In genomic region chr16:88964636-88965035, GRCh38 we compare ENCODE assay signal across 2 cellular contexts.
TF ChIP-seq lines count a peak whose summit lies in the region.

No MANE protein-coding gene starts in this region.

TF ChIP-seq in HepG2, 621 proteins besides CTCF, POLR2A, EP300 and RAD21:
- TF ChIP-seq HCFC1 (IDR thresholded peaks at IDR 0.05; ENCODE audit: low read depth, low read length) = no peak
- TF ChIP-seq ZNF10 (CRISPR knock-in tag; IDR thresholded peaks at IDR 0.05; ENCODE audit: borderline replicate concordance, low read depth) = no peak
- TF ChIP-seq FOXP1 (IDR thresholded peaks at IDR 0.05) = peak; percentile 24; the same call in 1 of the 2 replicates
- TF ChIP-seq FOXP1 (CRISPR knock-in tag; IDR thresholded peaks at IDR 0.05) = no peak
- no peak for TF ChIP-seq NR3C1 (CRISPR knock-in tag; IDR thresholded peaks at IDR 0.05)
- no peak for TF ChIP-seq ZSCAN21 (CRISPR knock-in tag; IDR thresholded peaks at IDR 0.05; ENCODE audit: borderline replicate concordance)
TF ChIP-seq in HepG2: peak in this region for 1.

TF ChIP-seq in GM12878, 131 proteins besides CTCF, POLR2A, EP300 and RAD21:
- peak; percentile 61; the same call in 1 of the 2 replicates for TF ChIP-seq HDGF (IDR thresholded peaks at IDR 0.05)
- TF ChIP-seq, protein P1, sequence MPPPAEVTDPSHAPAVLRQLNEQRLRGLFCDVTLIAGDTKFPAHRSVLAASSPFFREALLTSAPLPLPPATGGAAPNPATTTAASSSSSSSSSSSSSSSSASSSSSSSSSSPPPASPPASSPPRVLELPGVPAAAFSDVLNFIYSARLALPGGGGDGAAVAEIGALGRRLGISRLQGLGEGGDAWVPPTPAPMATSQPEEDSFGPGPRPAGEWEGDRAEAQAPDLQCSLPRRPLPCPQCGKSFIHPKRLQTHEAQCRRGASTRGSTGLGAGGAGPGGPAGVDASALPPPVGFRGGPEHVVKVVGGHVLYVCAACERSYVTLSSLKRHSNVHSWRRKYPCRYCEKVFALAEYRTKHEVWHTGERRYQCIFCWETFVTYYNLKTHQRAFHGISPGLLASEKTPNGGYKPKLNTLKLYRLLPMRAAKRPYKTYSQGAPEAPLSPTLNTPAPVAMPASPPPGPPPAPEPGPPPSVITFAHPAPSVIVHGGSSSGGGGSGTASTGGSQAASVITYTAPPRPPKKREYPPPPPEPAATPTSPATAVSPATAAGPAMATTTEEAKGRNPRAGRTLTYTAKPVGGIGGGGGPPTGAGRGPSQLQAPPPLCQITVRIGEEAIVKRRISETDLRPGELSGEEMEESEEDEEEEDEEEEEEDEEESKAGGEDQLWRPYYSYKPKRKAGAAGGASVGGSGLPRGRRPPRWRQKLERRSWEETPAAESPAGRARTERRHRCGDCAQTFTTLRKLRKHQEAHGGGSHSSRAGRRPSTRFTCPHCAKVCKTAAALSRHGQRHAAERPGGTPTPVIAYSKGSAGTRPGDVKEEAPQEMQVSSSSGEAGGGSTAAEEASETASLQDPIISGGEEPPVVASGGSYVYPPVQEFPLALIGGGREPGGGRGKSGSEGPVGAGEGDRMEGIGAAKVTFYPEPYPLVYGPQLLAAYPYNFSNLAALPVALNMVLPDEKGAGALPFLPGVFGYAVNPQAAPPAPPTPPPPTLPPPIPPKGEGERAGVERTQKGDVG (CRISPR knock-in tag; IDR thresholded peaks at IDR 0.05) = no peak
- TF ChIP-seq NRF1 (conservative IDR thresholded peaks at IDR 0.05; ENCODE audit: low read depth, low read length) = no peak
- TF ChIP-seq, protein P2, sequence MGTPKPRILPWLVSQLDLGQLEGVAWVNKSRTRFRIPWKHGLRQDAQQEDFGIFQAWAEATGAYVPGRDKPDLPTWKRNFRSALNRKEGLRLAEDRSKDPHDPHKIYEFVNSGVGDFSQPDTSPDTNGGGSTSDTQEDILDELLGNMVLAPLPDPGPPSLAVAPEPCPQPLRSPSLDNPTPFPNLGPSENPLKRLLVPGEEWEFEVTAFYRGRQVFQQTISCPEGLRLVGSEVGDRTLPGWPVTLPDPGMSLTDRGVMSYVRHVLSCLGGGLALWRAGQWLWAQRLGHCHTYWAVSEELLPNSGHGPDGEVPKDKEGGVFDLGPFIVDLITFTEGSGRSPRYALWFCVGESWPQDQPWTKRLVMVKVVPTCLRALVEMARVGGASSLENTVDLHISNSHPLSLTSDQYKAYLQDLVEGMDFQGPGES (IDR thresholded peaks at IDR 0.05) = no peak
- TF ChIP-seq NR2C1 (IDR thresholded peaks at IDR 0.05) = no peak
- TF ChIP-seq POLR2AphosphoS5 (IDR thresholded peaks at IDR 0.05; ENCODE audit: low read length) = no peak
- TF ChIP-seq BMI1 (IDR thresholded peaks at IDR 0.05; ENCODE audit: borderline replicate concordance) = no peak
- 0 out of 2 replicates have a peak, but pooled peaks have one; percentile 52 for TF ChIP-seq YBX1 (IDR thresholded peaks at IDR 0.05)
